ENCODE assay signal across 22 cellular contexts in the genomic region with DNA sequence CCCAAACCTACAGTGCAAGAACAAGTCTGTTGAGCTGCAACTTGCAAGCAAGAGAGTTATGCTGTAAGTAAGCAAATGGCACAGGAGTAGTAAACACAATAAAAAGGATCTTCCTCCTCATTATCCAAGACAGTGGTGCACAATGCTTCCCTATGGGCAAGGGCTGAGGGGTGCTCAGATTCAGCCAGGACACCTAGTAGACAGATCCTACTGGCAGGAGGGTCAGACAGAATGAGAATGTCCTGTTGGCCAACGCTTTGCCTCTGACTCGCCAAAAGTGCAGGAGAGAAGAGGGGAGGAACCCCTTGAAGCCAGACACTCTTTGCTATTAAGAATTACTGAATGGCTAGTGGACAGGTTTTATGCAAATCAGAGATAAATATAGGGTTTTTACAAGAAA.
DNase-seq lines count a peak whose midpoint lies in the region; ATAC-seq, FAIRE-seq and TF ChIP-seq lines count a peak whose summit lies in the region.
"Had no signal": no experiment of that assay in that cellular context is flagged by ENCODE, and none has a peak within 500 bp of the region (broad histone marks: within the 10 kb centered on the region; RNA-seq: fewer than 3 reads in every experiment).

No MANE protein-coding gene starts in this region.

- peaks cover 42% of the 10 kb centered on the region for H3K4me1 ChIP-seq in neural progenitor cell
- H3K4me1 ChIP-seq: BLaER1, Caco-2 had no signal

- peaks cover 29% of the 10 kb centered on the region for H3F3A ChIP-seq in neural progenitor cell (ENCODE audit: low read depth)

- no peaks in the 10 kb centered on the region for H3K27me3 ChIP-seq in neural progenitor cell
- H3K27me3 ChIP-seq: BLaER1 had no signal

- FAIRE-seq in HTR-8/SVneo (lab: Jason Lieb, UNC): peak; percentile 33
- FAIRE-seq: A204.1, G401.6, GM12892, GM19239 had no signal

- H3K27ac ChIP-seq in 22Rv1 (peak overlapping the region; percentile 49), neural progenitor cell (no peak overlapping the region)
- H3K27ac ChIP-seq: BLaER1, C4-2B had no signal

- H3K27me3 Mint-ChIP-seq in neural progenitor cell (ENCODE audit: insufficient read depth, low read depth): peaks cover 6% of the 10 kb centered on the region

- no peaks in the 10 kb centered on the region for H3K9me3 Mint-ChIP-seq in neural progenitor cell
- H3K9me3 Mint-ChIP-seq: CD8-positive, alpha-beta T cell; GM23338 had no signal

- DNase-seq in HTR-8/SVneo (ENCODE audit: insufficient read length, low spot score) (no peak), islet precursor cell (peak; percentile 80), neural progenitor cell (ENCODE audit: low spot score) (no peak), NCI-H1694 treated with DMSO at 0.1 percent for 48 hours (lab: John Stamatoyannopoulos, UW) (no peak), GM19240 (ENCODE audit: insufficient read length, low spot score) (no peak)
- DNase-seq in stimulated activated naive CD8-positive, alpha-beta T cell treated with anti-CD3 and anti-CD28 coated beads, Interleukin-15, Interleukin-2, amounts not matched to agents 100 U/mL and 50 U/mL, for 24 hours: no peak
- DNase-seq: Caco-2; CD4-positive, CD25-positive, alpha-beta regulatory T cell; CD8-positive, alpha-beta T cell; DMS153; DND-41; H9 had no signal

- no peaks in the 10 kb centered on the region for H3K36me3 Mint-ChIP-seq in neural progenitor cell
- H3K36me3 Mint-ChIP-seq: CD4-positive, CD25-positive, alpha-beta regulatory T cell; CD8-positive, alpha-beta T cell had no signal

- peaks cover 12% of the 10 kb centered on the region for H3K4me1 Mint-ChIP-seq in neural progenitor cell
- H3K4me1 Mint-ChIP-seq: B cell; CD4-positive, CD25-positive, alpha-beta regulatory T cell had no signal

- no peak for ATAC-seq in stimulated activated naive CD8-positive, alpha-beta T cell treated with anti-CD3 and anti-CD28 coated beads, Interleukin-15, Interleukin-2, amounts not matched to agents 100 U/mL and 50 U/mL, for 24 hours
- ATAC-seq: CD8-positive, alpha-beta T cell; GM23338; HCT116 had no signal

- no peaks in the 10 kb centered on the region for H3K36me3 ChIP-seq in neural progenitor cell
- H3K36me3 ChIP-seq: BLaER1 had no signal

- H3K4me2 ChIP-seq in neural progenitor cell: peak overlapping the region; percentile 51
- H3K4me2 ChIP-seq: BLaER1, GM23338 had no signal

- H3K79me2 ChIP-seq in neural progenitor cell (ENCODE audit: low read depth): no peaks in the 10 kb centered on the region

- peaks cover 7% of the 10 kb centered on the region for H4K20me1 ChIP-seq in neural progenitor cell (ENCODE audit: low read depth)
- H4K20me1 ChIP-seq: BLaER1 had no signal

- H3K4me3 Mint-ChIP-seq in neural progenitor cell: no peak overlapping the region
- H3K4me3 Mint-ChIP-seq: B cell; CD4-positive, CD25-positive, alpha-beta regulatory T cell; CD8-positive, alpha-beta T cell; GM23338; H9 had no signal

- H3K9ac ChIP-seq in neural progenitor cell: no peak overlapping the region
- H3K9ac ChIP-seq: BLaER1 had no signal

- no peak overlapping the region for H2AFZ ChIP-seq in neural progenitor cell (replicated peaks)
- H2AFZ ChIP-seq: GM23338 had no signal

- H3K9me3 ChIP-seq in neural progenitor cell (ENCODE audit: low read depth): no peaks in the 10 kb centered on the region
- H3K9me3 ChIP-seq: BLaER1, Caco-2 had no signal

- H3K4me3 ChIP-seq in neural progenitor cell: no peak overlapping the region
- H3K4me3 ChIP-seq: BLaER1, GM23338 had no signal

- TF ChIP-seq CTCF in 22Rv1 (IDR thresholded peaks at IDR 0.05) (no peak), neural progenitor cell (IDR thresholded peaks at IDR 0.05) (no peak)

- H3K27ac Mint-ChIP-seq in neural progenitor cell: no peak overlapping the region
- H3K27ac Mint-ChIP-seq: B cell; CD8-positive, alpha-beta T cell; GM23338; H9 had no signal
